In genomic region chr1:163692266-163692665, GRCh38 we compare ENCODE assay signal across 24 cellular contexts.
"Had no signal": no experiment of that assay in that cellular context is flagged by ENCODE, and none has a peak within 500 bp of the region (broad histone marks: within the 10 kb centered on the region; RNA-seq: fewer than 3 reads in every experiment).

No MANE protein-coding gene starts in this region.

- ATAC-seq: heart left ventricle; mucosa of descending colon; naive thymus-derived CD4-positive, alpha-beta T cell; right lobe of liver; stimulated activated memory B cell treated with anti-CD40 and anti-IgM and Interleukin-4, amounts not matched to agents 10 μg/mL and 1 μg/mL and 100 μg/mL, for 72 hours; stimulated activated naive CD8-positive, alpha-beta T cell treated with anti-CD3 and anti-CD28 coated beads, Interleukin-15, amount 100 ng/mL, for 72 hours had no signal

- H3K27me3 ChIP-seq: heart left ventricle, hepatocyte, neutrophil, right atrium auricular region, right lobe of liver, thyroid gland, transverse colon, upper lobe of left lung had no signal

- H3K27ac ChIP-seq: heart left ventricle, hepatocyte, left ventricle myocardium inferior, neutrophil, parathyroid adenoma, right atrium auricular region, right lobe of liver, thyroid gland, transverse colon, upper lobe of left lung had no signal

- H3K9me3 ChIP-seq: mucosa of descending colon, neutrophil, right atrium auricular region, right lobe of liver, thyroid gland, transverse colon, upper lobe of left lung had no signal

- H3K36me3 ChIP-seq: heart left ventricle, left ventricle myocardium inferior, neutrophil, right atrium auricular region, right lobe of liver, thyroid gland, transverse colon, upper lobe of left lung had no signal

- DNase-seq: islet precursor cell; left ventricle myocardium inferior; midbrain; mucosa of descending colon; naive thymus-derived CD4-positive, alpha-beta T cell; occipital lobe; stimulated activated CD4-positive, alpha-beta T cell treated with anti-CD3 and anti-CD28 coated beads, Interleukin-1b, Interleukin-23, amount 100 ng/mL, for 48 hours; stimulated activated CD4-positive, alpha-beta T cell treated with anti-CD3 and anti-CD28 coated beads, Interleukin-2, amount 100 ng/mL, for 48 hours; stimulated activated CD4-positive, alpha-beta T cell treated with anti-CD3 and anti-CD28 coated beads, Interleukin-4, amount 100 ng/mL, for 4 hours; stimulated activated CD8-positive, alpha-beta memory T cell treated with anti-CD3 and anti-CD28 coated beads, Interleukin-4, amount 100 ng/mL, for 48 hours; stimulated activated naive CD4-positive, alpha-beta T cell treated with Interleukin-2 at 50 U/mL for 16 hours; stimulated activated naive CD8-positive, alpha-beta T cell treated with anti-CD3 and anti-CD28 coated beads, Interleukin-15, amount 100 ng/mL, for 72 hours; substantia nigra; thyroid gland; transverse colon had no signal

- H3K4me1 ChIP-seq: heart left ventricle, left ventricle myocardium inferior, parathyroid adenoma, right atrium auricular region, right lobe of liver, thyroid gland, transverse colon, upper lobe of left lung had no signal

- H3K4me3 ChIP-seq: heart left ventricle, hepatocyte, left ventricle myocardium inferior, mucosa of descending colon, right atrium auricular region, right lobe of liver, smooth muscle cell, thyroid gland, transverse colon, upper lobe of left lung had no signal
